Comparison of ENCODE assay signal across 8 cellular contexts in genomic region chr9:19184144-19184917, GRCh38. TPM values are rescaled to one million over a fixed set of nuclear protein-coding genes. Genes with fewer than 3 reads are reported as not detected.
DNase-seq lines count a peak whose midpoint lies in the region; ATAC-seq and TF ChIP-seq lines count a peak whose summit lies in the region.

No MANE protein-coding gene starts in this region.

- ATAC-seq in GM21528 (IDR thresholded peaks at IDR 0.05; ENCODE audit: low FRiP score, unreplicated experiment), result peak; percentile 88
- peak; percentile 93 for ATAC-seq in left lung

- H3K9ac ChIP-seq in HUES64 (ENCODE audit: low read depth, low read length), result peak overlapping the region; percentile 2; the same call in 1 of the 2 replicates

- H3K27ac ChIP-seq in HUES64 (ENCODE audit: low read depth, low read length) (peak overlapping the region; percentile 60), left lung (peak overlapping the region; percentile 91 to 92)

- H3K4me1 ChIP-seq in HUES64 (ENCODE audit: insufficient read depth, low read length) (peaks cover 10% of the 10 kb centered on the region), left lung (peaks cover 23 to 60% of the 10 kb centered on the region in 2 donors)

- H3K27me3 ChIP-seq in HUES64 (ENCODE audit: insufficient read depth, low read length), result no peaks in the 10 kb centered on the region
- no peaks in the 10 kb centered on the region for H3K27me3 ChIP-seq in left lung

- DNase-seq in COLO829 (ENCODE audit: low spot score), result peak; percentile 17
- DNase-seq in activated CD4-positive, CD25-positive, alpha-beta regulatory T cell treated with anti-CD3 and anti-CD28 coated beads, Interleukin-2, amount 50 U/mL, for 72 hours, result peak; percentile 66
- DNase-seq in cerebellum (ENCODE audit: low spot score), result peak; percentile 27
- peak; percentile 85 to 90 for DNase-seq in left lung
- peak; percentile 69 for DNase-seq in stimulated activated CD4-positive, alpha-beta T cell treated with anti-CD3 and anti-CD28 coated beads, Interleukin-4, amount 100 ng/mL, for 1 hour
- no peak for DNase-seq in D341Med (ENCODE audit: low spot score)

- H3K4me3 ChIP-seq in HUES64 (ENCODE audit: low read length) (no peak overlapping the region), left lung (no peak overlapping the region)

- intact Hi-C loops in left lung (cut with DNase I), result no loop called here

- H3K36me3 ChIP-seq in HUES64 (ENCODE audit: insufficient read depth, low read length) (no peaks in the 10 kb centered on the region), left lung (no peaks in the 10 kb centered on the region)

- H3K9me3 ChIP-seq in HUES64 (ENCODE audit: insufficient read depth, low read depth, low read length) (no peaks in the 10 kb centered on the region), left lung (no peaks in the 10 kb centered on the region)

- WGBS in HUES64, result 73% methylated on average over 7 of the region's 7 CpGs

- TF ChIP-seq CTCF in left lung (IDR thresholded peaks at IDR 0.05), result no peak

RNA-seq across cellular contexts. Expression of gene DENND4C, which starts 46.2 kb away (rescaled TPM):
- 11.1 TPM for polyA plus RNA-seq in HUES64 (2013, experiment 1 of 2)
- 11.7 TPM for polyA plus RNA-seq in HUES64 (2013, experiment 2 of 2)
- 91.4 TPM for total RNA-seq in cerebellum
- total RNA-seq in left lung, result 10 to 100 TPM; 55.1 to 59.3 TPM

RNA-seq across cellular contexts. Expression of gene PLIN2, which starts 57.0 kb away (rescaled TPM):
- 46.3 TPM for polyA plus RNA-seq in HUES64 (2013, experiment 1 of 2)
- 46.2 TPM for polyA plus RNA-seq in HUES64 (2013, experiment 2 of 2)
- total RNA-seq in cerebellum, result 18.2 TPM
- total RNA-seq in left lung, result 100 to 1,000 TPM in 1 of 2 donors, 10 to 100 TPM in 1; 83.2 to 174 TPM
